Comparison of ENCODE assay signal across 21 cellular contexts in the genomic region with DNA sequence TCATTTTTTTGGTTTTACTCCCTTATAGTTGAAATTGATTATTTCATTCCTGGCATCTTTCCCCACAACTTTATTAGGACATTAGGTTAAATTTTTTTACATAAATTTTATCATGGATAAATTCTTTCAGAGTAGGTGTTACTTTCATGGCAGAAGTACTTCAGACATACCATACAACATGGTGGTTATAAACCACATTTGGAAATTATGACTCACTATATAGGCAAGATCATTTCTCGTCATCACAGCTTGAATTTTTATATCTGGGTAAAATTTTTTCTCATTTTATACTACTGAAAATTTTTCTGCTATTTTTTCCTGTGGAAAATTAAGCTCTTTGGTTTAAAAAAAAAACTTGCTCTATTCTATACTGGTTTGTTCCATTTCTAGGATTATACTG.
DNase-seq lines count a peak whose midpoint lies in the region; ATAC-seq, FAIRE-seq and TF ChIP-seq lines count a peak whose summit lies in the region.
"Had no signal": no experiment of that assay in that cellular context is flagged by ENCODE, and none has a peak within 500 bp of the region (broad histone marks: within the 10 kb centered on the region; RNA-seq: fewer than 3 reads in every experiment).

No MANE protein-coding gene starts in this region.

- H3K36me3 Mint-ChIP-seq in activated CD4-positive, alpha-beta T cell treated with anti-CD3 and anti-CD28 coated beads for 36 hours (ENCODE audit: low read depth), result peaks cover 7% of the 10 kb centered on the region
- peaks cover 3% of the 10 kb centered on the region for H3K36me3 Mint-ChIP-seq in endodermal cell (ENCODE audit: low read depth)
- H3K36me3 Mint-ChIP-seq: CD14-positive monocyte had no signal

- in situ Hi-C loops in HepG2 (cut with HindIII; ENCODE audit: extremely low pct_ligation_motif_present, low pct_unique_long_range_greater_than_20kb), result no loop called here

- H3K27me3 ChIP-seq in HepG2 (ENCODE audit: control insufficient read depth in 1 of 2, insufficient read depth in 2 of 2, low read length in 2 of 2), result no peaks in the 10 kb centered on the region
- H3K27me3 ChIP-seq in right lobe of liver, result no peaks in the 10 kb centered on the region
- H3K27me3 ChIP-seq in endodermal cell (ENCODE audit: control insufficient read depth, insufficient read depth, low read length, poor library complexity, severe bottlenecking), result no peaks in the 10 kb centered on the region

- H3K9me3 ChIP-seq in HepG2 (ENCODE audit: low read length) (no peaks in the 10 kb centered on the region), right lobe of liver (no peaks in the 10 kb centered on the region), endodermal cell (ENCODE audit: control insufficient read depth, low read length) (peaks cover 27% of the 10 kb centered on the region)

- H3K4me2 ChIP-seq in HepG2 (ENCODE audit: low read depth, low read length), result no peak overlapping the region
- H3K4me2 ChIP-seq: KMS-11 had no signal

- TF ChIP-seq CTCF in HepG2 (CRISPR knock-in tag; IDR thresholded peaks at IDR 0.05) (no peak), right lobe of liver (IDR thresholded peaks at IDR 0.05) (no peak), endodermal cell (conservative IDR thresholded peaks at IDR 0.05) (no peak)

- H3K79me2 ChIP-seq in HepG2 (ENCODE audit: insufficient read depth, low read length), result no peaks in the 10 kb centered on the region

- DNase-seq in activated CD4-positive, alpha-beta T cell treated with anti-CD3 and anti-CD28 coated beads for 36 hours, result no peak
- DNase-seq in activated CD4-positive, alpha-beta T cell treated with anti-CD3 and anti-CD28 coated beads for 48 hours, result no peak
- DNase-seq in HepG2 (ENCODE audit: low spot score), result no peak
- DNase-seq in right lobe of liver, result no peak
- no peak for DNase-seq in frontal cortex (ENCODE audit: low spot score in 2 of 2)
- DNase-seq in endodermal cell, result no peak
- no peak for DNase-seq in GM19238 (ENCODE audit: insufficient read length, low spot score)
- no peak for DNase-seq in middle frontal gyrus (ENCODE audit: extremely low spot score, low spot score)
- DNase-seq: DMS79 treated with DMSO at 0.1 percent for 48 hours, NCI-H1417 treated with DMSO at 0.1 percent for 48 hours, NCI-H1930, NCI-H226, NCI-H524, NCI-H82, PC-3, SIG-M5 had no signal

- H3K27ac Mint-ChIP-seq in activated CD4-positive, alpha-beta T cell treated with anti-CD3 and anti-CD28 coated beads for 36 hours, result peak overlapping the region; percentile 51
- H3K27ac Mint-ChIP-seq in endodermal cell, result no peak overlapping the region
- H3K27ac Mint-ChIP-seq: CD14-positive monocyte had no signal

- POLR2A ChIA-PET in activated CD4-positive, alpha-beta T cell treated with anti-CD3 and anti-CD28 coated beads for 36 hours (lab: Charles Lee), result no interaction called here
- POLR2A ChIA-PET in HepG2 (lab: Yijun Ruan, JAX), result no interaction called here

- no peaks in the 10 kb centered on the region for H4K20me1 ChIP-seq in HepG2 (ENCODE audit: insufficient read depth, low read length)

- FAIRE-seq in HepG2 (lab: Jason Lieb, UNC) (no peak), frontal cortex (lab: Jason Lieb, UNC) (peak; percentile 21)
- FAIRE-seq: H54 had no signal

- TF ChIP-seq POLR2A in HepG2 (IDR thresholded peaks at IDR 0.05; ENCODE audit: insufficient read depth in 1 of 2, low read depth in 2 of 2, low read length in 2 of 2), result no peak
- no peak for TF ChIP-seq POLR2A in right lobe of liver (IDR thresholded peaks at IDR 0.05)

- intact Hi-C loops in activated CD4-positive, alpha-beta T cell treated with anti-CD3 and anti-CD28 coated beads for 36 hours (cut with DNase I, micrococcal nuclease), result loop anchor here (1.0 to 10.0 kb wide), 3 partner anchors 9 to 153 kb away; partner anchors contain the start of gene WDR75 (in 1 of the 2)
- intact Hi-C loops in HepG2 (cut with micrococcal nuclease; ENCODE audit: unreplicated experiment) (no loop called here), right lobe of liver (cut with DNase I) (no loop called here)

- no peaks in the 10 kb centered on the region for H3K4me1 ChIP-seq in HepG2 (ENCODE audit: insufficient read depth, low read length)
- no peaks in the 10 kb centered on the region for H3K4me1 ChIP-seq in right lobe of liver
- peaks cover 8% of the 10 kb centered on the region for H3K4me1 ChIP-seq in endodermal cell (ENCODE audit: control insufficient read depth, insufficient read depth, low read length)

- peak; percentile 43 for ATAC-seq in activated CD4-positive, alpha-beta T cell treated with anti-CD3 and anti-CD28 coated beads for 36 hours
- ATAC-seq in HepG2 (no peak), right lobe of liver (no peak)
- ATAC-seq: PC-3 had no signal

- TF ChIP-seq RAD21 in HepG2 (CRISPR knock-in tag; IDR thresholded peaks at IDR 0.05), result no peak

- TF ChIP-seq EP300 in HepG2 (IDR thresholded peaks at IDR 0.05; ENCODE audit: low read depth in 2 of 2, low read length in 2 of 2) (no peak), HepG2 (CRISPR knock-in tag; IDR thresholded peaks at IDR 0.05; ENCODE audit: borderline replicate concordance) (no peak)

- H3K4me3 Mint-ChIP-seq in activated CD4-positive, alpha-beta T cell treated with anti-CD3 and anti-CD28 coated beads for 36 hours, result no peak overlapping the region
- no peak overlapping the region for H3K4me3 Mint-ChIP-seq in endodermal cell
- H3K4me3 Mint-ChIP-seq: CD14-positive monocyte had no signal

- no peaks in the 10 kb centered on the region for H3K27me3 Mint-ChIP-seq in activated CD4-positive, alpha-beta T cell treated with anti-CD3 and anti-CD28 coated beads for 36 hours
- no peaks in the 10 kb centered on the region for H3K27me3 Mint-ChIP-seq in endodermal cell (ENCODE audit: insufficient read depth)

- CTCF ChIA-PET in activated CD4-positive, alpha-beta T cell treated with anti-CD3 and anti-CD28 coated beads for 36 hours (lab: Charles Lee), result no interaction called here
- CTCF ChIA-PET in HepG2 (lab: Yijun Ruan, JAX; ENCODE audit: low intra/inter-chr PET ratio, low total read pairs), result no interaction called here

- H3K36me3 ChIP-seq in HepG2 (replicated peaks in 1 of 2; ENCODE audit: control insufficient read depth in 1 of 2, insufficient read depth in 2 of 2, low read length in 2 of 2) (no peaks in the 10 kb centered on the region), right lobe of liver (no peaks in the 10 kb centered on the region), endodermal cell (ENCODE audit: control insufficient read depth, insufficient read depth, low read length) (no peaks in the 10 kb centered on the region)

- no peak overlapping the region for H2AFZ ChIP-seq in HepG2 (ENCODE audit: low read length)

- 2% methylated on average over 1 of the region's 1 CpG for WGBS in HepG2 (ENCODE audit: low lambda C conversion rate)
- WGBS in right lobe of liver (ENCODE audit: insufficient coverage, low coverage, low lambda C conversion rate, missing lambda C conversion rate), result 89% methylated on average over 1 of the region's 1 CpG
- WGBS in endodermal cell (ENCODE audit: insufficient coverage in 1 of 2, insufficient read length in 1 of 2), 2 experiments, result no CpG with 5 or more reads among the region's 1 CpG

- no peak overlapping the region for H3K9ac ChIP-seq in HepG2 (ENCODE audit: insufficient read depth, low read depth, low read length)
- H3K9ac ChIP-seq in endodermal cell (ENCODE audit: extremely low read depth, low read length, poor library complexity, severe bottlenecking), result no peak overlapping the region
- H3K9ac ChIP-seq: KMS-11 had no signal

- peaks cover 45% of the 10 kb centered on the region for H3K4me1 Mint-ChIP-seq in activated CD4-positive, alpha-beta T cell treated with anti-CD3 and anti-CD28 coated beads for 36 hours
- peaks cover 15% of the 10 kb centered on the region for H3K4me1 Mint-ChIP-seq in endodermal cell
- H3K4me1 Mint-ChIP-seq: CD14-positive monocyte had no signal

- BruUV-seq in HepG2 (replicated peaks; lab: Mats Ljungman, UMichigan), result no TSS peak

- H3K4me3 ChIP-seq in HepG2 (replicated peaks in 1 of 3; ENCODE audit: insufficient read depth in 1 of 3, low read depth in 2 of 3, low read length in 3 of 3) (no peak overlapping the region), right lobe of liver (no peak overlapping the region), endodermal cell (ENCODE audit: low read length) (no peak overlapping the region)

- peaks cover 4% of the 10 kb centered on the region for H3K9me3 Mint-ChIP-seq in activated CD4-positive, alpha-beta T cell treated with anti-CD3 and anti-CD28 coated beads for 36 hours (ENCODE audit: low read depth)
- peaks cover 22% of the 10 kb centered on the region for H3K9me3 Mint-ChIP-seq in endodermal cell
- H3K9me3 Mint-ChIP-seq: CD14-positive monocyte had no signal

- no peak overlapping the region for H3K27ac ChIP-seq in HepG2 (ENCODE audit: extremely low read length, insufficient read depth, low read length)
- H3K27ac ChIP-seq in right lobe of liver, result no peak overlapping the region
- H3K27ac ChIP-seq in endodermal cell (ENCODE audit: low read depth, low read length), result no peak overlapping the region
- H3K27ac ChIP-seq: 22Rv1, KMS-11, RWPE1 had no signal

TF ChIP-seq in HepG2, 621 proteins besides CTCF, POLR2A, EP300 and RAD21:
- TF ChIP-seq CREB1 (IDR thresholded peaks at IDR 0.05) (peak; percentile 56), CREB1 (CRISPR knock-in tag; IDR thresholded peaks at IDR 0.05) (no peak), ZNF607 (CRISPR knock-in tag; IDR thresholded peaks at IDR 0.05; ENCODE audit: borderline replicate concordance) (no peak)

Comparison
In these comparisons a context has a peak if more than half of its experiments do, and no peak if none do; other contexts are left out.
1. intact Hi-C loops: an anchor here in activated CD4-positive, alpha-beta T cell treated with anti-CD3 and anti-CD28 coated beads for 36 hours (1.0 to 10.0 kb wide); none called in HepG2 and right lobe of liver.